Comparison of ENCODE assay signal across 4 cellular contexts in genomic region chr10:102963237-102963886, GRCh38.
TF ChIP-seq lines count a peak whose summit lies in the region.

No MANE protein-coding gene starts in this region.

TF ChIP-seq in A549, 52 proteins besides CTCF, POLR2A, EP300 and RAD21:
- no peak for TF ChIP-seq RARB (CRISPR knock-in tag; IDR thresholded peaks at IDR 0.05)
- TF ChIP-seq CHD2 (IDR thresholded peaks at IDR 0.05; ENCODE audit: low read length, partially characterized antibody), result no peak
- TF ChIP-seq FOXS1 (CRISPR knock-in tag; IDR thresholded peaks at IDR 0.05), result no peak
- no peak for TF ChIP-seq NR3C1 (IDR thresholded peaks at IDR 0.05)
- TF ChIP-seq SMC3 (IDR thresholded peaks at IDR 0.05), result 0 out of 3 replicates have a peak, but pooled peaks have one; percentile 19
- TF ChIP-seq EHF (CRISPR knock-in tag; IDR thresholded peaks at IDR 0.05), result no peak
- TF ChIP-seq GATA3 (IDR thresholded peaks at IDR 0.05; ENCODE audit: borderline replicate concordance), result peak; percentile 86
- 0 out of 2 replicates have a peak, but pooled peaks have one; percentile 22 for TF ChIP-seq MAX (IDR thresholded peaks at IDR 0.05)

TF ChIP-seq in HEK293, 187 proteins besides CTCF, POLR2A, EP300 and RAD21 (continues in another document):
- TF ChIP-seq ZNF362 (tag by site-specific recombination; IDR thresholded peaks at IDR 0.05) (no peak), ZNF335 (tag by site-specific recombination; conservative IDR thresholded peaks at IDR 0.05) (0 out of 2 replicates have a peak, but pooled peaks have one; percentile 9), ZNF610 (tag by site-specific recombination; IDR thresholded peaks at IDR 0.05; ENCODE audit: borderline replicate concordance) (no peak), WT1 (tag by site-specific recombination; IDR thresholded peaks at IDR 0.05) (peak; percentile 53; the same call in 1 of the 2 replicates), PRDM6 (tag by site-specific recombination; IDR thresholded peaks at IDR 0.05) (peak; percentile 94), ZNF791 (tag by site-specific recombination; IDR thresholded peaks at IDR 0.05) (no peak), KLF1 (tag by site-specific recombination; IDR thresholded peaks at IDR 0.05) (peak; percentile 30; the same call in 1 of the 2 replicates), TCF7L2 (IDR thresholded peaks at IDR 0.05; ENCODE audit: borderline replicate concordance, low read depth, low read length) (peak; percentile 91), ZXDB (tag by site-specific recombination; IDR thresholded peaks at IDR 0.05) (peak; percentile 86), ZBTB17 (tag by site-specific recombination; IDR thresholded peaks at IDR 0.05) (peak; percentile 62), ZNF121 (tag by site-specific recombination; IDR thresholded peaks at IDR 0.05) (no peak), YY2 (tag by site-specific recombination; IDR thresholded peaks at IDR 0.05) (no peak), KLF16 (tag by site-specific recombination; IDR thresholded peaks at IDR 0.05) (no peak), PRDM1 (tag by site-specific recombination; IDR thresholded peaks at IDR 0.05) (peak; percentile 88), ZFP3 (tag by site-specific recombination; IDR thresholded peaks at IDR 0.05; ENCODE audit: low read depth) (no peak), ZNF629 (tag by site-specific recombination; IDR thresholded peaks at IDR 0.05) (peak; percentile 36; the same call in 1 of the 2 replicates), ZNF280C (tag by site-specific recombination; IDR thresholded peaks at IDR 0.05) (no peak)

TF ChIP-seq in SK-N-SH, 30 proteins besides CTCF, POLR2A, EP300 and RAD21:
- no peak for TF ChIP-seq NFIC (IDR thresholded peaks at IDR 0.05; ENCODE audit: borderline replicate concordance)
- no peak for TF ChIP-seq MEF2A (IDR thresholded peaks at IDR 0.05; ENCODE audit: borderline replicate concordance, low read depth)
- peak; percentile 62; the same call in 1 of the 2 replicates for TF ChIP-seq FOXJ3 (CRISPR knock-in tag; IDR thresholded peaks at IDR 0.05)
- TF ChIP-seq MXI1 (IDR thresholded peaks at IDR 0.05; ENCODE audit: low read depth, low read length), result no peak
- no peak for TF ChIP-seq RFX5 (IDR thresholded peaks at IDR 0.05; ENCODE audit: low read length)
- TF ChIP-seq GABPA (IDR thresholded peaks at IDR 0.05; ENCODE audit: low read depth), result no peak
- TF ChIP-seq GATA2 (CRISPR knock-in tag; IDR thresholded peaks at IDR 0.05), result peak; percentile 66
- peak; percentile 46; the same call in 1 of the 2 replicates for TF ChIP-seq TEAD4 (IDR thresholded peaks at IDR 0.05; ENCODE audit: borderline replicate concordance, insufficient read depth)
- TF ChIP-seq TCF12 (IDR thresholded peaks at IDR 0.05), result peak; percentile 78
- TF ChIP-seq IRF3 (IDR thresholded peaks at IDR 0.05; ENCODE audit: low read depth, low read length), result no peak

TF ChIP-seq in endothelial cell of umbilical vein, 7 proteins besides CTCF, POLR2A, EP300 and RAD21:
- TF ChIP-seq MYC (IDR thresholded peaks at IDR 0.05; ENCODE audit: low read depth, low read length), result no peak
- TF ChIP-seq POLR2AphosphoS5 (IDR thresholded peaks at IDR 0.05; ENCODE audit: insufficient read depth, low read depth, low read length), result no peak
- TF ChIP-seq MAX (IDR thresholded peaks at IDR 0.05; ENCODE audit: insufficient read depth, insufficient read length), result no peak
- no peak for TF ChIP-seq FOS (IDR thresholded peaks at IDR 0.05; ENCODE audit: borderline replicate concordance, insufficient read depth, low read length)
- TF ChIP-seq EZH2 (IDR thresholded peaks at IDR 0.05; ENCODE audit: borderline replicate concordance, low read depth, low read length, severe bottlenecking), result no peak
- TF ChIP-seq JUN (IDR thresholded peaks at IDR 0.05; ENCODE audit: borderline replicate concordance, insufficient read depth, insufficient read length, low read depth), result no peak
- TF ChIP-seq GATA2 (IDR thresholded peaks at IDR 0.05; ENCODE audit: insufficient read depth, insufficient read length, low read depth, low read length), result no peak
